Comparison of ENCODE assay signal across 7 cellular contexts in genomic region chr3:39166932-39167532, GRCh38. TPM values are rescaled to one million over a fixed set of nuclear protein-coding genes. Genes with fewer than 3 reads are reported as not detected.
A peak's percentile ranks its signal among the peaks of the same experiment; 100 is the strongest.
DNase-seq lines count a peak whose midpoint lies in the region; ATAC-seq and TF ChIP-seq lines count a peak whose summit lies in the region.
"Had no signal": no experiment of that assay in that cellular context is flagged by ENCODE, and none has a peak within 500 bp of the region (broad histone marks: within the 10 kb centered on the region; RNA-seq: fewer than 3 reads in every experiment).

No MANE protein-coding gene starts in this region.

- no peak for DNase-seq in activated CD4-positive, alpha-beta T cell treated with anti-CD3 and anti-CD28 coated beads for 36 hours
- DNase-seq in activated CD4-positive, alpha-beta T cell treated with anti-CD3 and anti-CD28 coated beads for 4 hours: no peak
- DNase-seq in foreskin fibroblast (peak; percentile 94 to 96), upper lobe of right lung (no peak), WERI-Rb-1 (no peak), COR-L47 (lab: John Stamatoyannopoulos, UW) (no peak)

- CTCF ChIA-PET in activated CD4-positive, alpha-beta T cell treated with anti-CD3 and anti-CD28 coated beads for 36 hours (lab: Charles Lee): interaction anchor here (0.6 to 3.6 kb wide), 8 partner anchors 8 to 265 kb away, joined by 3 to 17 read pairs (median 7); partner anchors contain the start of gene XIRP1

- ATAC-seq in activated CD4-positive, alpha-beta T cell treated with anti-CD3 and anti-CD28 coated beads for 36 hours: peak; percentile 62
- ATAC-seq in upper lobe of right lung: peak; percentile 41

- TF ChIP-seq CTCF in foreskin fibroblast (IDR thresholded peaks at IDR 0.05; ENCODE audit: low read depth, low read length) (no peak), upper lobe of right lung (IDR thresholded peaks at IDR 0.05) (no peak), WERI-Rb-1 (IDR thresholded peaks at IDR 0.05; ENCODE audit: low read depth, low read length) (no peak)

- H3K27me3 ChIP-seq in upper lobe of right lung (no peaks in the 10 kb centered on the region), WERI-Rb-1 (ENCODE audit: insufficient read depth, low read depth, severe bottlenecking) (no peaks in the 10 kb centered on the region)
- H3K27me3 ChIP-seq: BLaER1 had no signal

- H3K9me3 ChIP-seq in upper lobe of right lung (no peaks in the 10 kb centered on the region), WERI-Rb-1 (ENCODE audit: severe bottlenecking) (peaks cover 4% of the 10 kb centered on the region)
- H3K9me3 ChIP-seq: BLaER1 had no signal

- no peaks in the 10 kb centered on the region for H3K36me3 Mint-ChIP-seq in activated CD4-positive, alpha-beta T cell treated with anti-CD3 and anti-CD28 coated beads for 36 hours (ENCODE audit: low read depth)

- H3K4me1 ChIP-seq in upper lobe of right lung: peaks cover 18% of the 10 kb centered on the region

- H3K4me3 Mint-ChIP-seq in activated CD4-positive, alpha-beta T cell treated with anti-CD3 and anti-CD28 coated beads for 36 hours: no peak overlapping the region

- H3K4me1 Mint-ChIP-seq in activated CD4-positive, alpha-beta T cell treated with anti-CD3 and anti-CD28 coated beads for 36 hours: peaks cover 16% of the 10 kb centered on the region

- H3K36me3 ChIP-seq in upper lobe of right lung (no peaks in the 10 kb centered on the region), WERI-Rb-1 (no peaks in the 10 kb centered on the region)
- H3K36me3 ChIP-seq: BLaER1 had no signal

- no peak overlapping the region for H3K27ac ChIP-seq in upper lobe of right lung
- H3K27ac ChIP-seq in WERI-Rb-1: no peak overlapping the region
- H3K27ac ChIP-seq: BLaER1 had no signal

- H3K9me3 Mint-ChIP-seq in activated CD4-positive, alpha-beta T cell treated with anti-CD3 and anti-CD28 coated beads for 36 hours (ENCODE audit: low read depth): no peaks in the 10 kb centered on the region

- POLR2A ChIA-PET in activated CD4-positive, alpha-beta T cell treated with anti-CD3 and anti-CD28 coated beads for 36 hours (lab: Charles Lee): interaction anchor here (0.7 to 1.7 kb wide), 3 partner anchors 11 to 26 kb away, joined by 3 to 6 read pairs (median 6); partner anchors contain the start of gene XIRP1

- peak overlapping the region; percentile 37 for H3K27ac Mint-ChIP-seq in activated CD4-positive, alpha-beta T cell treated with anti-CD3 and anti-CD28 coated beads for 36 hours

- H3K4me3 ChIP-seq in foreskin fibroblast (ENCODE audit: low read depth in 1 of 2, low read length in 2 of 2) (no peak overlapping the region), upper lobe of right lung (no peak overlapping the region), WERI-Rb-1 (ENCODE audit: low read depth, low read length) (no peak overlapping the region)
- H3K4me3 ChIP-seq: BLaER1 had no signal

- no peaks in the 10 kb centered on the region for H3K27me3 Mint-ChIP-seq in activated CD4-positive, alpha-beta T cell treated with anti-CD3 and anti-CD28 coated beads for 36 hours

- intact Hi-C loops in activated CD4-positive, alpha-beta T cell treated with anti-CD3 and anti-CD28 coated beads for 36 hours (cut with DNase I, micrococcal nuclease): no loop called here
- intact Hi-C loops in upper lobe of right lung (cut with DNase I): no loop called here

RNA-seq across cellular contexts. Expression of gene CSRNP1, which starts 13.6 kb away (rescaled TPM):
- 10 to 100 TPM; 68.3 to 78.5 TPM for total RNA-seq in activated CD4-positive, alpha-beta T cell treated with anti-CD3 and anti-CD28 coated beads for 36 hours
- total RNA-seq in upper lobe of right lung: 89.3 TPM

RNA-seq across cellular contexts. Expression of gene XIRP1, which starts 25.4 kb away (rescaled TPM):
- total RNA-seq in activated CD4-positive, alpha-beta T cell treated with anti-CD3 and anti-CD28 coated beads for 36 hours: 1 to 10 TPM; 1.4 to 2.2 TPM
- not detected for total RNA-seq in upper lobe of right lung

RNA-seq across cellular contexts. Expression of gene TTC21A, which starts 59.6 kb away (rescaled TPM):
- total RNA-seq in activated CD4-positive, alpha-beta T cell treated with anti-CD3 and anti-CD28 coated beads for 36 hours: 1 to 10 TPM; 1.8 to 2.3 TPM
- 11.6 TPM for total RNA-seq in upper lobe of right lung

RNA-seq across cellular contexts. Expression of gene GORASP1, which starts 59.6 kb away (rescaled TPM):
- total RNA-seq in activated CD4-positive, alpha-beta T cell treated with anti-CD3 and anti-CD28 coated beads for 36 hours: 10 to 100 TPM; 23.0 to 23.8 TPM
- total RNA-seq in upper lobe of right lung: 86.9 TPM

Comparison
In these comparisons a context has a peak if more than half of its experiments do, and no peak if none do; other contexts are left out.
1. DNase-seq: peak in foreskin fibroblast (2 of 2); none in activated CD4-positive, alpha-beta T cell treated with anti-CD3 and anti-CD28 coated beads for 36 hours (single experiment), activated CD4-positive, alpha-beta T cell treated with anti-CD3 and anti-CD28 coated beads for 4 hours (0 of 2), upper lobe of right lung (single experiment), WERI-Rb-1 (single experiment) and COR-L47 (single experiment).